ENCODE assay signal across 25 cellular contexts in genomic region chr2:191262436-191262835, GRCh38. TPM values are rescaled to one million over a fixed set of nuclear protein-coding genes. Genes with fewer than 3 reads are reported as not detected.
DNase-seq lines count a peak whose midpoint lies in the region; ATAC-seq and TF ChIP-seq lines count a peak whose summit lies in the region.
"Had no signal": no experiment of that assay in that cellular context is flagged by ENCODE, and none has a peak within 500 bp of the region (broad histone marks: within the 10 kb centered on the region; RNA-seq: fewer than 3 reads in every experiment).

No MANE protein-coding gene starts in this region.

- no peaks in the 10 kb centered on the region for H3K27me3 ChIP-seq in osteoblast (ENCODE audit: insufficient read depth, low read length)
- no peaks in the 10 kb centered on the region for H3K27me3 ChIP-seq in sigmoid colon

- no peak overlapping the region for H2AFZ ChIP-seq in osteoblast (ENCODE audit: low read length)
- H2AFZ ChIP-seq: parathyroid adenoma had no signal

- TF ChIP-seq EP300 in sigmoid colon (IDR thresholded peaks at IDR 0.05): no peak

- H3K36me3 ChIP-seq in osteoblast (ENCODE audit: insufficient read depth, low read length) (no peaks in the 10 kb centered on the region), sigmoid colon (no peaks in the 10 kb centered on the region)

- H3K9me3 ChIP-seq in osteoblast (ENCODE audit: low read depth, low read length) (no peaks in the 10 kb centered on the region), sigmoid colon (no peaks in the 10 kb centered on the region)

- H3K4me3 ChIP-seq in osteoblast (ENCODE audit: insufficient read depth, low read length) (peak overlapping the region; percentile 12), sigmoid colon (no peak overlapping the region)

- intact Hi-C loops in sigmoid colon (cut with DNase I): no loop called here

- peak overlapping the region; percentile 17 for H3K27ac Mint-ChIP-seq in HFFc6
- H3K27ac Mint-ChIP-seq: activated CD4-positive, alpha-beta T cell treated with anti-CD3 and anti-CD28 coated beads, Interleukin-2, amount 10 ng/mL, durations not matched to agents 24 days and 14 days; activated naive CD8-positive, alpha-beta T cell treated with anti-CD3 and anti-CD28 coated beads, Interleukin-2, amount 10 ng/mL, durations not matched to agents 7 days and 5 days; CD8-positive, alpha-beta T cell; memory B cell; naive thymus-derived CD8-positive, alpha-beta T cell; stimulated activated naive B cell treated with anti-CD40 and anti-IgM and Interleukin-4, amounts not matched to agents 10 μg/mL and 1 μg/mL and 100 μg/mL, for 72 hours; T-cell; type B pancreatic cell had no signal

- peaks cover 12% of the 10 kb centered on the region for H3K36me3 Mint-ChIP-seq in HFFc6 (ENCODE audit: low read depth)
- H3K36me3 Mint-ChIP-seq: activated naive CD8-positive, alpha-beta T cell treated with anti-CD3 and anti-CD28 coated beads, Interleukin-2, amount 10 ng/mL, durations not matched to agents 7 days and 5 days; CD8-positive, alpha-beta T cell; memory B cell; naive thymus-derived CD8-positive, alpha-beta T cell; stimulated activated naive B cell treated with anti-CD40 and anti-IgM and Interleukin-4, amounts not matched to agents 10 μg/mL and 1 μg/mL and 100 μg/mL, for 72 hours; T-cell had no signal

- H3K4me2 ChIP-seq in osteoblast (ENCODE audit: insufficient read depth, low read length): peak overlapping the region; percentile 49

- peaks cover 100% of the 10 kb centered on the region for H3K4me1 Mint-ChIP-seq in HFFc6 (ENCODE audit: low read depth)
- H3K4me1 Mint-ChIP-seq: activated naive CD8-positive, alpha-beta T cell treated with anti-CD3 and anti-CD28 coated beads, Interleukin-2, amount 10 ng/mL, durations not matched to agents 7 days and 5 days; memory B cell; naive thymus-derived CD8-positive, alpha-beta T cell; T-cell had no signal

- H4K20me1 ChIP-seq in osteoblast (ENCODE audit: insufficient read depth, low read length): peaks cover 31% of the 10 kb centered on the region

- TF ChIP-seq CTCF in HFFc6 (IDR thresholded peaks at IDR 0.05) (no peak), osteoblast (IDR thresholded peaks at IDR 0.05; ENCODE audit: extremely low read depth, low read depth, low read length) (no peak), sigmoid colon (IDR thresholded peaks at IDR 0.05) (no peak)

- ATAC-seq in SK-N-SH treated with all-trans-retinoic acid at 6 μM for 48 hours: peak; percentile 24; the same call in 2 of the 3 replicates
- ATAC-seq: CD8-positive, alpha-beta T cell; HCT116; naive thymus-derived CD8-positive, alpha-beta T cell; stimulated activated naive B cell treated with anti-CD40 and anti-IgM and Interleukin-4, amounts not matched to agents 10 μg/mL and 1 μg/mL and 100 μg/mL, for 72 hours; T-cell had no signal

- WGBS in sigmoid colon, 2 donors: 97% methylated on average over 5 of the region's 5 CpGs

- no peak for TF ChIP-seq POLR2A in sigmoid colon (IDR thresholded peaks at IDR 0.05)

- peak overlapping the region; percentile 10 for H3K4me3 Mint-ChIP-seq in HFFc6
- H3K4me3 Mint-ChIP-seq: activated CD4-positive, alpha-beta T cell treated with anti-CD3 and anti-CD28 coated beads, Interleukin-2, amount 10 ng/mL, durations not matched to agents 24 days and 14 days; activated naive CD8-positive, alpha-beta T cell treated with anti-CD3 and anti-CD28 coated beads, Interleukin-2, amount 10 ng/mL, durations not matched to agents 7 days and 5 days; CD8-positive, alpha-beta T cell; memory B cell; naive thymus-derived CD8-positive, alpha-beta T cell; stimulated activated naive B cell treated with anti-CD40 and anti-IgM and Interleukin-4, amounts not matched to agents 10 μg/mL and 1 μg/mL and 100 μg/mL, for 72 hours; T-cell; type B pancreatic cell had no signal

- no peaks in the 10 kb centered on the region for H3K9me3 Mint-ChIP-seq in HFFc6
- H3K9me3 Mint-ChIP-seq: activated CD4-positive, alpha-beta T cell treated with anti-CD3 and anti-CD28 coated beads, Interleukin-2, amount 10 ng/mL, durations not matched to agents 24 days and 14 days; activated naive CD8-positive, alpha-beta T cell treated with anti-CD3 and anti-CD28 coated beads, Interleukin-2, amount 10 ng/mL, durations not matched to agents 7 days and 5 days; CD8-positive, alpha-beta T cell; memory B cell; naive thymus-derived CD8-positive, alpha-beta T cell; stimulated activated naive B cell treated with anti-CD40 and anti-IgM and Interleukin-4, amounts not matched to agents 10 μg/mL and 1 μg/mL and 100 μg/mL, for 72 hours; T-cell; type B pancreatic cell had no signal

- H3K27ac ChIP-seq in epithelial cell of prostate: peak overlapping the region; percentile 70
- H3K27ac ChIP-seq in osteoblast (ENCODE audit: low read depth, low read length): peak overlapping the region; percentile 94
- H3K27ac ChIP-seq in sigmoid colon: no peak overlapping the region
- H3K27ac ChIP-seq: parathyroid adenoma had no signal

- H3K4me1 ChIP-seq in osteoblast (ENCODE audit: insufficient read depth, low read length) (peaks cover 65% of the 10 kb centered on the region), sigmoid colon (peaks cover 0 to 17% (median 9%) of the 10 kb centered on the region in 4 donors)

- H3K79me2 ChIP-seq in osteoblast (ENCODE audit: insufficient read depth, low read length): peaks cover 83% of the 10 kb centered on the region

- DNase-seq in HFFc6: no peak
- DNase-seq in epithelial cell of prostate (ENCODE audit: low read depth, low spot score): no peak
- DNase-seq in osteoblast (ENCODE audit: insufficient read length, low spot score, missing footprints): no peak
- no peak for DNase-seq in H4 (ENCODE audit: low spot score)
- DNase-seq in NCI-H1694 treated with DMSO at 0.1 percent for 48 hours (lab: John Stamatoyannopoulos, UW): no peak
- DNase-seq in sigmoid colon: no peak
- no peak for DNase-seq in GM19240 (ENCODE audit: insufficient read length, low spot score)
- DNase-seq: activated CD4-positive, alpha-beta T cell treated with anti-CD3 and anti-CD28 coated beads, Interleukin-2, amount 10 ng/mL, durations not matched to agents 24 days and 14 days; activated naive CD8-positive, alpha-beta T cell treated with anti-CD3 and anti-CD28 coated beads, Interleukin-2, amount 10 ng/mL, durations not matched to agents 7 days and 5 days; CD8-positive, alpha-beta T cell; DMS79 treated with DMSO at 0.1 percent for 48 hours; foreskin melanocyte; naive thymus-derived CD8-positive, alpha-beta T cell; NCI-H1436; NCI-H2171; NCI-H69; Right ventricle myocardium superior; stimulated activated CD4-positive, alpha-beta T cell treated with anti-CD3 and anti-CD28 coated beads, Interleukin-1b, Interleukin-23, amount 100 ng/mL, for 48 hours; stimulated activated naive B cell treated with anti-CD40 and anti-IgM and Interleukin-4, amounts not matched to agents 10 μg/mL and 1 μg/mL and 100 μg/mL, for 72 hours; T-cell had no signal

- no peaks in the 10 kb centered on the region for H3K27me3 Mint-ChIP-seq in HFFc6 (ENCODE audit: insufficient read depth)
- H3K27me3 Mint-ChIP-seq: activated naive CD8-positive, alpha-beta T cell treated with anti-CD3 and anti-CD28 coated beads, Interleukin-2, amount 10 ng/mL, durations not matched to agents 7 days and 5 days; memory B cell; stimulated activated naive B cell treated with anti-CD40 and anti-IgM and Interleukin-4, amounts not matched to agents 10 μg/mL and 1 μg/mL and 100 μg/mL, for 72 hours; type B pancreatic cell had no signal

TF ChIP-seq in SK-N-SH treated with all-trans-retinoic acid at 6 μM for 48 hours, 23 proteins besides CTCF, POLR2A, EP300 and RAD21 (continues in another document):
- TF ChIP-seq ZNF565 (CRISPR knock-in tag; conservative IDR thresholded peaks at IDR 0.05; ENCODE audit: low read depth) (no peak), CSRNP3 (CRISPR knock-in tag; IDR thresholded peaks at IDR 0.05) (no peak), TSHZ2 (CRISPR knock-in tag; IDR thresholded peaks at IDR 0.05) (no peak), RARB (CRISPR knock-in tag; IDR thresholded peaks at IDR 0.05) (no peak), PPARA (CRISPR knock-in tag; IDR thresholded peaks at IDR 0.05; ENCODE audit: borderline replicate concordance) (no peak)

RNA-seq across cellular contexts. Expression of gene MYO1B, which starts 17.2 kb away (rescaled TPM):
- 100 to 1,000 TPM; 214 to 254 (median 236) TPM for total RNA-seq in HFFc6 (2021; fragmentation: NEBNext Ultra II Directional; extraction: Animal tissue kit (Norgen Biotek cat#: 25700))
- total RNA-seq in osteoblast (229 and 246 TPM in 2 replicates), sigmoid colon (10 to 100 TPM in 1 of 4 donors, 1 to 10 TPM in 3; 6.2 to 16.3 (median 9.5) TPM)
- total RNA-seq in H4 (2014; rRNA removed; shearing (Covaris generic)): 51.0 and 58.5 TPM in 2 replicates
- 10 to 100 TPM; 13.8 to 37.1 (median 14.8) TPM for polyA plus RNA-seq in sigmoid colon

Comparison
In these comparisons a context has a peak if more than half of its experiments do, and no peak if none do; other contexts are left out.
1. H3K27ac ChIP-seq: peak in epithelial cell of prostate (single experiment) and osteoblast (single experiment); none in sigmoid colon (0 of 4).